Comparison of ENCODE assay signal across 25 cellular contexts in the genomic region with DNA sequence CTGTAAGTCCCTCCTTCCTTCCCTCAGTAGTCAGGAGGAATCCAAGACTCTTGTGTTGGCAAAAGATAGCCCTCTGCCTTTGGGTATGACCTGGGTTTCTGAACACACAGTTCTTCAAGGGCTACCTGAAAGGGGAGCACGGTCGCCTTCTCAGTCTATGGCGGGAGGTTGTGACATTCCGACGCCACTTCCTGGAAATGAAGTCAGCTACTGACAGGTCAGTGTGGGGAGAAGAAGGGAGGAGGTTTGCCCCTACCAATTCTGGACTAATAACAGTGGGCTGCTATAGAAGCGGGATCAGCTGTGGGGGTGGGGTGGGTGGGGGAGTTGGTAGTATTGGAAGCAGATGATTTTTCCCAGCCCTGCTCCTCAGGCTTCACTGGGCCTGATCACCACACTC.
A peak's percentile ranks its signal among the peaks of the same experiment; 100 is the strongest.
DNase-seq lines count a peak whose midpoint lies in the region; ATAC-seq and TF ChIP-seq lines count a peak whose summit lies in the region.
"Had no signal": no experiment of that assay in that cellular context is flagged by ENCODE, and none has a peak within 500 bp of the region (broad histone marks: within the 10 kb centered on the region; RNA-seq: fewer than 3 reads in every experiment).

No MANE protein-coding gene starts in this region.

- peak overlapping the region; percentile 16 for H3K27ac Mint-ChIP-seq in activated T-cell treated with anti-CD3 and anti-CD28 coated beads, Interleukin-2, amount 50 U/mL, for 24 hours
- peak overlapping the region; percentile 98 for H3K27ac Mint-ChIP-seq in nephron progenitor cell
- H3K27ac Mint-ChIP-seq in stimulated activated effector memory CD8-positive, alpha-beta T cell treated with anti-CD3 and anti-CD28 coated beads, Interleukin-12 subunit alpha, Interleukin-12 subunit beta, amount 100 ng/mL, for 72 hours = peak overlapping the region; percentile 90
- H3K27ac Mint-ChIP-seq: CD8-positive, alpha-beta T cell had no signal

- no peak for DNase-seq in activated T-cell treated with anti-CD3 and anti-CD28 coated beads, Interleukin-2, amount 50 U/mL, for 24 hours
- no peak for DNase-seq in activated T-cell treated with anti-CD3 and anti-CD28 coated beads, Interleukin-2, amount 50 U/mL, for 48 hours
- DNase-seq in RWPE1 (ENCODE audit: low spot score) (no peak), nephron progenitor cell (no peak), kidney tubule cell (ENCODE audit: low spot score) (no peak), Kasumi-1 (lab: John Stamatoyannopoulos, UW) (no peak)
- no peak for DNase-seq in stimulated activated effector memory CD8-positive, alpha-beta T cell treated with anti-CD3 and anti-CD28 coated beads, Interleukin-12 subunit alpha, Interleukin-12 subunit beta, amount 100 ng/mL, for 72 hours (ENCODE audit: low spot score in 2 of 2)
- DNase-seq: activated CD4-positive, alpha-beta T cell treated with anti-CD3 and anti-CD28 coated beads for 4 hours; CD8-positive, alpha-beta T cell; cortex of kidney; effector memory CD8-positive, alpha-beta T cell; left lung; NCI-H1105; NCI-H2029 treated with DMSO at 0.1 percent for 48 hours; NCI-H2227 treated with DMSO at 0.1 percent for 48 hours; occipital lobe; SHP77 treated with DMSO at 0.1 percent for 48 hours; stimulated activated naive CD4-positive, alpha-beta T cell; T1000; WERI-Rb-1 had no signal

- H3K27ac ChIP-seq in RWPE1 = peak overlapping the region; percentile 55
- H3K27ac ChIP-seq: ascending aorta, left lung, WERI-Rb-1 had no signal

- H3K4me1 Mint-ChIP-seq in activated T-cell treated with anti-CD3 and anti-CD28 coated beads, Interleukin-2, amount 50 U/mL, for 24 hours (ENCODE audit: low read depth) = peaks cover 5% of the 10 kb centered on the region
- peaks cover 49% of the 10 kb centered on the region for H3K4me1 Mint-ChIP-seq in nephron progenitor cell
- peaks cover 7% of the 10 kb centered on the region for H3K4me1 Mint-ChIP-seq in stimulated activated effector memory CD8-positive, alpha-beta T cell treated with anti-CD3 and anti-CD28 coated beads, Interleukin-12 subunit alpha, Interleukin-12 subunit beta, amount 100 ng/mL, for 72 hours

- CTCF ChIA-PET in RWPE1 (lab: Yijun Ruan, JAX) = interaction anchor here (0.5 to 1.3 kb wide), 3 partner anchors 8 to 672 kb away, joined by 3 to 6 read pairs (median 6); no protein-coding TSS in a partner anchor

- POLR2A ChIA-PET in RWPE1 (lab: Yijun Ruan, JAX; ENCODE audit: low non-redundant PET) = no interaction called here

- H3K36me3 Mint-ChIP-seq in activated T-cell treated with anti-CD3 and anti-CD28 coated beads, Interleukin-2, amount 50 U/mL, for 24 hours (ENCODE audit: low read depth) = peaks cover 71% of the 10 kb centered on the region
- peaks cover 53% of the 10 kb centered on the region for H3K36me3 Mint-ChIP-seq in nephron progenitor cell (ENCODE audit: low read depth)
- H3K36me3 Mint-ChIP-seq in stimulated activated effector memory CD8-positive, alpha-beta T cell treated with anti-CD3 and anti-CD28 coated beads, Interleukin-12 subunit alpha, Interleukin-12 subunit beta, amount 100 ng/mL, for 72 hours = peaks cover 31% of the 10 kb centered on the region
- H3K36me3 Mint-ChIP-seq: activated naive CD4-positive, alpha-beta T cell treated with anti-CD3 and anti-CD28 coated beads, Interleukin-2, amount 50 U/mL, for 72 hours had no signal

- H3K9me3 Mint-ChIP-seq in activated T-cell treated with anti-CD3 and anti-CD28 coated beads, Interleukin-2, amount 50 U/mL, for 24 hours = no peaks in the 10 kb centered on the region
- no peaks in the 10 kb centered on the region for H3K9me3 Mint-ChIP-seq in nephron progenitor cell
- no peaks in the 10 kb centered on the region for H3K9me3 Mint-ChIP-seq in stimulated activated effector memory CD8-positive, alpha-beta T cell treated with anti-CD3 and anti-CD28 coated beads, Interleukin-12 subunit alpha, Interleukin-12 subunit beta, amount 100 ng/mL, for 72 hours
- H3K9me3 Mint-ChIP-seq: activated naive CD4-positive, alpha-beta T cell treated with anti-CD3 and anti-CD28 coated beads, Interleukin-2, amount 50 U/mL, for 72 hours; CD8-positive, alpha-beta T cell; effector memory CD8-positive, alpha-beta T cell had no signal

- no peak for TF ChIP-seq CTCF in RWPE1 (conservative IDR thresholded peaks at IDR 0.05; ENCODE audit: low read depth)
- TF ChIP-seq CTCF in nephron progenitor cell (IDR thresholded peaks at IDR 0.05) = no peak

- no peak overlapping the region for H3K4me3 Mint-ChIP-seq in activated T-cell treated with anti-CD3 and anti-CD28 coated beads, Interleukin-2, amount 50 U/mL, for 24 hours
- peak overlapping the region; percentile 44 for H3K4me3 Mint-ChIP-seq in nephron progenitor cell
- H3K4me3 Mint-ChIP-seq in stimulated activated effector memory CD8-positive, alpha-beta T cell treated with anti-CD3 and anti-CD28 coated beads, Interleukin-12 subunit alpha, Interleukin-12 subunit beta, amount 100 ng/mL, for 72 hours = no peak overlapping the region
- H3K4me3 Mint-ChIP-seq: CD8-positive, alpha-beta T cell; effector memory CD8-positive, alpha-beta T cell had no signal

- ATAC-seq in stimulated activated effector memory CD8-positive, alpha-beta T cell treated with anti-CD3 and anti-CD28 coated beads, Interleukin-12 subunit alpha, Interleukin-12 subunit beta, amount 100 ng/mL, for 72 hours = no peak
- ATAC-seq in HG03565 (IDR thresholded peaks at IDR 0.05; ENCODE audit: unreplicated experiment) = no peak
- ATAC-seq: activated naive CD4-positive, alpha-beta T cell treated with anti-CD3 and anti-CD28 coated beads, Interleukin-2, amount 50 U/mL, for 72 hours; CD8-positive, alpha-beta T cell; effector memory CD8-positive, alpha-beta T cell; K562; left lung; Panc1 had no signal

- no peaks in the 10 kb centered on the region for H3K27me3 Mint-ChIP-seq in activated T-cell treated with anti-CD3 and anti-CD28 coated beads, Interleukin-2, amount 50 U/mL, for 24 hours
- H3K27me3 Mint-ChIP-seq in nephron progenitor cell (ENCODE audit: low read depth, poor library complexity) = no peaks in the 10 kb centered on the region
- H3K27me3 Mint-ChIP-seq: effector memory CD8-positive, alpha-beta T cell had no signal

Comparison
In these comparisons a context has a peak if more than half of its experiments do, and no peak if none do; other contexts are left out.
1. H3K27ac Mint-ChIP-seq: peak in every context shown above with its lines; median percentile 98 in nephron progenitor cell; 90 in stimulated activated effector memory CD8-positive, alpha-beta T cell treated with anti-CD3 and anti-CD28 coated beads, Interleukin-12 subunit alpha, Interleukin-12 subunit beta, amount 100 ng/mL, for 72 hours; 16 in activated T-cell treated with anti-CD3 and anti-CD28 coated beads, Interleukin-2, amount 50 U/mL, for 24 hours.